Comparison of ENCODE assay signal across 17 cellular contexts in genomic region chr10:118626953-118627352, GRCh38. TPM values are rescaled to one million over a fixed set of nuclear protein-coding genes. Genes with fewer than 3 reads are reported as not detected.
DNase-seq lines count a peak whose midpoint lies in the region; ATAC-seq, FAIRE-seq and TF ChIP-seq lines count a peak whose summit lies in the region.
"Had no signal": no experiment of that assay in that cellular context is flagged by ENCODE, and none has a peak within 500 bp of the region (broad histone marks: within the 10 kb centered on the region; RNA-seq: fewer than 3 reads in every experiment).

No MANE protein-coding gene starts in this region.

- TF ChIP-seq POLR2A in HepG2 (IDR thresholded peaks at IDR 0.05; ENCODE audit: insufficient read depth in 1 of 2, low read depth in 2 of 2, low read length in 2 of 2) (no peak), right lobe of liver (IDR thresholded peaks at IDR 0.05) (no peak)

- intact Hi-C loops in HepG2 (cut with micrococcal nuclease; ENCODE audit: unreplicated experiment) (no loop called here), right lobe of liver (cut with DNase I) (no loop called here)
- intact Hi-C loops in CD4-positive, alpha-beta T cell (cut with DNase I, micrococcal nuclease): no loop called here

- POLR2A ChIA-PET in HepG2 (lab: Yijun Ruan, JAX): no interaction called here
- POLR2A ChIA-PET in CD4-positive, alpha-beta T cell (lab: Charles Lee): no interaction called here

- BruUV-seq in HepG2 (replicated peaks; lab: Mats Ljungman, UMichigan): no TSS peak

- H3K9ac ChIP-seq in HepG2 (ENCODE audit: insufficient read depth, low read depth, low read length) (no peak overlapping the region), OCI-LY1 (ENCODE audit: low read length) (no peak overlapping the region)

- H3K9me3 Mint-ChIP-seq in CD4-positive, alpha-beta T cell: no peaks in the 10 kb centered on the region
- H3K9me3 Mint-ChIP-seq: activated naive CD8-positive, alpha-beta T cell treated with anti-CD3 and anti-CD28 coated beads, Interleukin-2, amount 10 ng/mL, durations not matched to agents 7 days and 5 days; memory B cell had no signal

- WGBS in HepG2 (ENCODE audit: low lambda C conversion rate): 8% methylated on average over 2 of the region's 3 CpGs
- no CpG with 5 or more reads among the region's 3 CpGs for WGBS in right lobe of liver (ENCODE audit: insufficient coverage, low coverage, low lambda C conversion rate, missing lambda C conversion rate)

- no peaks in the 10 kb centered on the region for H3K9me2 ChIP-seq in OCI-LY1 (ENCODE audit: low read depth, low read length)

- peak; percentile 54; the same call in 2 of the 3 replicates for ATAC-seq in HepG2
- ATAC-seq in right lobe of liver: no peak
- ATAC-seq in GM18868 (IDR thresholded peaks at IDR 0.05; ENCODE audit: unreplicated experiment): no peak
- no peak for ATAC-seq in CD4-positive, alpha-beta T cell (ENCODE audit: poor library complexity)
- no peak for ATAC-seq in GM21619 (IDR thresholded peaks at IDR 0.05; ENCODE audit: unreplicated experiment)
- no peak for ATAC-seq in GM19328 (IDR thresholded peaks at IDR 0.05; ENCODE audit: unreplicated experiment)

- H2AFZ ChIP-seq in HepG2 (ENCODE audit: low read length) (no peak overlapping the region), OCI-LY1 (ENCODE audit: low read length) (no peak overlapping the region)

- no peak for TF ChIP-seq EP300 in HepG2 (IDR thresholded peaks at IDR 0.05; ENCODE audit: low read depth in 2 of 2, low read length in 2 of 2)
- no peak for TF ChIP-seq EP300 in HepG2 (CRISPR knock-in tag; IDR thresholded peaks at IDR 0.05; ENCODE audit: borderline replicate concordance)

- no peak overlapping the region for H3K4me3 Mint-ChIP-seq in CD4-positive, alpha-beta T cell
- H3K4me3 Mint-ChIP-seq: activated naive CD8-positive, alpha-beta T cell treated with anti-CD3 and anti-CD28 coated beads, Interleukin-2, amount 10 ng/mL, durations not matched to agents 7 days and 5 days; memory B cell had no signal

- H3K27ac ChIP-seq in HepG2 (ENCODE audit: extremely low read length, insufficient read depth, low read length) (no peak overlapping the region), right lobe of liver (no peak overlapping the region), OCI-LY1 (ENCODE audit: low read depth, low read length, poor library complexity, severe bottlenecking) (no peak overlapping the region)
- H3K27ac ChIP-seq in CD4-positive, alpha-beta T cell (ENCODE audit: low read depth, low read length): no peak overlapping the region
- H3K27ac ChIP-seq: esophagus muscularis mucosa, testis had no signal

- peaks cover 10% of the 10 kb centered on the region for H3K4me1 Mint-ChIP-seq in CD4-positive, alpha-beta T cell (ENCODE audit: low read depth)
- H3K4me1 Mint-ChIP-seq: activated naive CD8-positive, alpha-beta T cell treated with anti-CD3 and anti-CD28 coated beads, Interleukin-2, amount 10 ng/mL, durations not matched to agents 7 days and 5 days; memory B cell had no signal

- H3K4me1 ChIP-seq in HepG2 (ENCODE audit: insufficient read depth, low read length) (no peaks in the 10 kb centered on the region), right lobe of liver (no peaks in the 10 kb centered on the region), OCI-LY1 (ENCODE audit: insufficient read depth, low read length, severe bottlenecking) (no peaks in the 10 kb centered on the region)
- H3K4me1 ChIP-seq: testis had no signal

- no peaks in the 10 kb centered on the region for H3K36me3 Mint-ChIP-seq in CD4-positive, alpha-beta T cell (ENCODE audit: low read depth)
- H3K36me3 Mint-ChIP-seq: activated naive CD8-positive, alpha-beta T cell treated with anti-CD3 and anti-CD28 coated beads, Interleukin-2, amount 10 ng/mL, durations not matched to agents 7 days and 5 days; memory B cell had no signal

- in situ Hi-C loops in HepG2 (cut with HindIII; ENCODE audit: extremely low pct_ligation_motif_present, low pct_unique_long_range_greater_than_20kb): no loop called here

- no peak overlapping the region for H3K27ac Mint-ChIP-seq in CD4-positive, alpha-beta T cell
- H3K27ac Mint-ChIP-seq: activated naive CD8-positive, alpha-beta T cell treated with anti-CD3 and anti-CD28 coated beads, Interleukin-2, amount 10 ng/mL, durations not matched to agents 7 days and 5 days; memory B cell had no signal

- H3F3A ChIP-seq in OCI-LY1 (ENCODE audit: insufficient read depth, low read length): no peaks in the 10 kb centered on the region

- no peaks in the 10 kb centered on the region for H3K27me3 Mint-ChIP-seq in CD4-positive, alpha-beta T cell

- FAIRE-seq in HepG2 (lab: Jason Lieb, UNC): no peak

- DNase-seq in HepG2 (ENCODE audit: low spot score) (no peak), right lobe of liver (no peak), fibroblast of pulmonary artery (ENCODE audit: low read depth) (no peak)
- DNase-seq in CD4-positive, alpha-beta T cell: no peak
- DNase-seq: activated CD4-positive, CD25-positive, alpha-beta regulatory T cell; activated CD8-positive, alpha-beta memory T cell treated with anti-CD3 and anti-CD28 coated beads, Interleukin-2, amount 50 U/mL, for 48 hours; activated naive CD8-positive, alpha-beta T cell treated with anti-CD3 and anti-CD28 coated beads, Interleukin-2, amount 10 ng/mL, durations not matched to agents 7 days and 5 days; DMS79; HCEC 1CT; NCI-H2171; testis had no signal

- TF ChIP-seq CTCF in HepG2 (CRISPR knock-in tag; IDR thresholded peaks at IDR 0.05) (no peak; the same call in 1 of the 2 replicates), right lobe of liver (IDR thresholded peaks at IDR 0.05) (no peak), OCI-LY1 (IDR thresholded peaks at IDR 0.05; ENCODE audit: low read length) (peak; percentile 58), fibroblast of pulmonary artery (IDR thresholded peaks at IDR 0.05; ENCODE audit: low read length, missing control alignments) (peak; percentile 9)
- TF ChIP-seq CTCF in CD4-positive, alpha-beta T cell (IDR thresholded peaks at IDR 0.05): no peak

- no peaks in the 10 kb centered on the region for H4K20me1 ChIP-seq in HepG2 (ENCODE audit: insufficient read depth, low read length)
- no peaks in the 10 kb centered on the region for H4K20me1 ChIP-seq in OCI-LY1 (ENCODE audit: insufficient read depth, low read length)

- H3K4me3 ChIP-seq in HepG2 (replicated peaks in 1 of 3; ENCODE audit: insufficient read depth in 1 of 3, low read depth in 2 of 3, low read length in 3 of 3) (no peak overlapping the region), right lobe of liver (no peak overlapping the region), OCI-LY1 (ENCODE audit: low read depth, low read length, poor library complexity, severe bottlenecking) (no peak overlapping the region), fibroblast of pulmonary artery (replicated peaks; ENCODE audit: low read depth, low read length) (no peak overlapping the region)
- H3K4me3 ChIP-seq: esophagus muscularis mucosa, testis had no signal

- no peak overlapping the region for H3K4me2 ChIP-seq in HepG2 (ENCODE audit: low read depth, low read length)
- H3K4me2 ChIP-seq in OCI-LY1 (ENCODE audit: low read length): no peak overlapping the region

- CTCF ChIA-PET in HepG2 (lab: Yijun Ruan, JAX; ENCODE audit: low intra/inter-chr PET ratio, low total read pairs): no interaction called here
- CTCF ChIA-PET in CD4-positive, alpha-beta T cell (lab: Charles Lee): interaction anchor here (0.6 kb wide), 1 partner anchor 59 kb away, joined by 4 read pairs; no protein-coding TSS in a partner anchor

- H3K9me3 ChIP-seq in HepG2 (ENCODE audit: low read length): no peaks in the 10 kb centered on the region
- no peaks in the 10 kb centered on the region for H3K9me3 ChIP-seq in right lobe of liver
- H3K9me3 ChIP-seq in OCI-LY1 (ENCODE audit: low read length): no peaks in the 10 kb centered on the region
- no peaks in the 10 kb centered on the region for H3K9me3 ChIP-seq in CD4-positive, alpha-beta T cell (ENCODE audit: control insufficient read depth, low read length)
- H3K9me3 ChIP-seq: esophagus muscularis mucosa, testis had no signal

- no peaks in the 10 kb centered on the region for H3K79me2 ChIP-seq in HepG2 (ENCODE audit: insufficient read depth, low read length)
- no peaks in the 10 kb centered on the region for H3K79me2 ChIP-seq in OCI-LY1 (ENCODE audit: insufficient read depth, low read length)

- TF ChIP-seq RAD21 in HepG2 (CRISPR knock-in tag; IDR thresholded peaks at IDR 0.05): no peak

- H3K27me3 ChIP-seq in HepG2 (ENCODE audit: control insufficient read depth in 1 of 2, insufficient read depth in 2 of 2, low read length in 2 of 2) (peaks cover 1 to 18% of the 10 kb centered on the region in 2 experiments; a peak in 3 of 5 replicates), right lobe of liver (no peaks in the 10 kb centered on the region), OCI-LY1 (ENCODE audit: insufficient read depth, low read length) (no peaks in the 10 kb centered on the region; the same call in 1 of the 2 replicates)
- no peaks in the 10 kb centered on the region for H3K27me3 ChIP-seq in CD4-positive, alpha-beta T cell (ENCODE audit: control insufficient read depth, insufficient read depth, low read length)
- H3K27me3 ChIP-seq: testis had no signal

- H3K36me3 ChIP-seq in HepG2 (replicated peaks in 1 of 2; ENCODE audit: control insufficient read depth in 1 of 2, insufficient read depth in 2 of 2, low read length in 2 of 2): no peaks in the 10 kb centered on the region
- no peaks in the 10 kb centered on the region for H3K36me3 ChIP-seq in right lobe of liver
- no peaks in the 10 kb centered on the region for H3K36me3 ChIP-seq in OCI-LY1 (ENCODE audit: insufficient read depth, low read length)
- H3K36me3 ChIP-seq: esophagus muscularis mucosa had no signal

RNA-seq across cellular contexts. Expression of gene PRLHR, which starts 31.5 kb away (rescaled TPM):
- total RNA-seq in HepG2 (2016; rRNA removed; fragmentation: Illumina TruSeq; extraction: Trizol) (not detected in 2 replicates), right lobe of liver (not detected)
- total RNA-seq in HepG2 (2016; cell fraction: cytosol; rRNA removed; fragmentation: Illumina TruSeq; extraction: Trizol; ENCODE audit: low read depth): not detected in 2 replicates
- total RNA-seq in HepG2 (2016; cell fraction: insoluble cytoplasmic fraction; rRNA removed; fragmentation: Illumina TruSeq; extraction: Trizol): not detected in 2 replicates
- not detected in 2 replicates for total RNA-seq in HepG2 (2016; cell fraction: membrane; rRNA removed; fragmentation: Illumina TruSeq; extraction: Trizol)
- not detected in 2 replicates for total RNA-seq in HepG2 (2016; cell fraction: nucleus; rRNA removed; fragmentation: Illumina TruSeq; extraction: Trizol)
- not detected in 2 replicates for polyA plus RNA-seq in HepG2 (2011; rRNA removed)
- not detected in 2 replicates for polyA plus RNA-seq in HepG2 (2011; cell fraction: cytosol; rRNA removed)
- polyA plus RNA-seq in HepG2 (2011; cell fraction: nucleus; rRNA removed): not detected in 2 replicates
- not detected in 2 replicates for polyA plus RNA-seq in HepG2 (2012)
- not detected in 2 replicates for polyA plus RNA-seq in HepG2 (2016; cell fraction: cytosol; fragmentation: Illumina TruSeq; extraction: Trizol; ENCODE audit: low read depth)
- polyA plus RNA-seq in HepG2 (2016; cell fraction: insoluble cytoplasmic fraction; fragmentation: Illumina TruSeq; extraction: Trizol; ENCODE audit: low read depth): not detected in 2 replicates
- not detected in 2 replicates for polyA plus RNA-seq in HepG2 (2016; cell fraction: membrane; fragmentation: Illumina TruSeq; extraction: Trizol; ENCODE audit: low read depth)
- not detected in 2 replicates for polyA plus RNA-seq in HepG2 (2016; cell fraction: nucleus; fragmentation: Illumina TruSeq; extraction: Trizol; ENCODE audit: insufficient read depth, low read depth)
- polyA minus RNA-seq in HepG2 (2011; rRNA and poly(A)+ RNA removed; ENCODE audit: low replicate concordance): not detected in 2 replicates
- polyA minus RNA-seq in HepG2 (2011; cell fraction: cytosol; rRNA and poly(A)+ RNA removed): not detected in 2 replicates
- polyA minus RNA-seq in HepG2 (2011; cell fraction: nucleus; rRNA and poly(A)+ RNA removed): not detected in 2 replicates
- total RNA-seq in CD4-positive, alpha-beta T cell: not detected
- total RNA-seq: activated naive CD8-positive, alpha-beta T cell treated with anti-CD3 and anti-CD28 coated beads, Interleukin-2, amount 10 ng/mL, durations not matched to agents 7 days and 5 days had no signal

Comparison
In these comparisons a context has a peak if more than half of its experiments do, and no peak if none do; other contexts are left out.
1. CTCF ChIP-seq: peak in OCI-LY1 (single experiment) and fibroblast of pulmonary artery (single experiment); none in HepG2 (single experiment), right lobe of liver (0 of 4) and CD4-positive, alpha-beta T cell (single experiment).